In the genomic region with DNA sequence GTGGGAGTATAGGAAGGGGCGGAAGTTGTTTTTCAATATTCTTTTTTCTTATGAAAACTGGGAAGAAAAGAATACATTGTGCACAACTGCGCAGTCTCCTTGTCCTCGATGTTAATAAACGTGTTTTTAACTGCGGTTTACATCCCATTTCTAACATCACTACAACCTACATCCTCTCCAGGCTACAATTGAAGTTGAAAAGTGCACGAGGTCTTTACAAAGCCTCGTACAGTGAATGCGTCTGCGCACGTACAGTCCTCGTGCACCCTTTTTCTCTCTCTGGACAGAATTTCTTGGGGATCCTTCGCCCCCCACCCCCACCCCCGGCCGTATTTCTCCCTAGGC, we compare ENCODE assay signal across 1 cellular context.
TF ChIP-seq lines count a peak whose summit lies in the region.

No MANE protein-coding gene starts in this region.

TF ChIP-seq in H1, 55 proteins besides CTCF, POLR2A, EP300 and RAD21 (continued from another document):
- no peak for TF ChIP-seq RNF2 (IDR thresholded peaks at IDR 0.05; ENCODE audit: borderline replicate concordance, low read depth, low read length, missing control alignments, poor library complexity, severe bottlenecking)
- TF ChIP-seq SIX5 (IDR thresholded peaks at IDR 0.05; ENCODE audit: low read depth, low read length): no peak
- no peak for TF ChIP-seq TAF7 (optimal IDR thresholded peaks at IDR 0.05; ENCODE audit: borderline replicate concordance, low read depth, low read length)
